ENCODE assay signal across 8 cellular contexts in genomic region chr18:49562481-49563129, GRCh38. TPM values are rescaled to one million over a fixed set of nuclear protein-coding genes. Genes with fewer than 3 reads are reported as not detected.
DNase-seq lines count a peak whose midpoint lies in the region; ATAC-seq and TF ChIP-seq lines count a peak whose summit lies in the region.

No MANE protein-coding gene starts in this region.

- H3K27me3 Mint-ChIP-seq in activated CD4-positive, alpha-beta T cell treated with anti-CD3 and anti-CD28 coated beads, Interleukin-2, amount 10 ng/mL, durations not matched to agents 24 days and 14 days: peaks cover 78% of the 10 kb centered on the region

- ATAC-seq in GM21786 (IDR thresholded peaks at IDR 0.05; ENCODE audit: unreplicated experiment) (no peak), HG02678 (IDR thresholded peaks at IDR 0.05; ENCODE audit: unreplicated experiment) (no peak)

- peaks cover 0 to 9% of the 10 kb centered on the region in 2 donors for H3K4me1 ChIP-seq in breast epithelium
- peaks cover 34 to 61% (median 44%) of the 10 kb centered on the region in 4 donors for H3K4me1 ChIP-seq in stomach

- peaks cover 0 to 21% of the 10 kb centered on the region in 2 donors for H3K27me3 ChIP-seq in breast epithelium
- peaks cover 0 to 50% (median 37%) of the 10 kb centered on the region in 3 donors for H3K27me3 ChIP-seq in stomach

- TF ChIP-seq POLR2A in breast epithelium (IDR thresholded peaks at IDR 0.05): no peak
- TF ChIP-seq POLR2A in stomach (IDR thresholded peaks at IDR 0.05): no peak

- peak overlapping the region; percentile 73 for H3K4me3 Mint-ChIP-seq in activated CD4-positive, alpha-beta T cell treated with anti-CD3 and anti-CD28 coated beads, Interleukin-2, amount 10 ng/mL, durations not matched to agents 24 days and 14 days

- no peaks in the 10 kb centered on the region for H3K9me3 Mint-ChIP-seq in activated CD4-positive, alpha-beta T cell treated with anti-CD3 and anti-CD28 coated beads, Interleukin-2, amount 10 ng/mL, durations not matched to agents 24 days and 14 days

- H3K27ac ChIP-seq in breast epithelium: no peak overlapping the region
- no peak overlapping the region for H3K27ac ChIP-seq in stomach

- H3K4me1 Mint-ChIP-seq in activated CD4-positive, alpha-beta T cell treated with anti-CD3 and anti-CD28 coated beads, Interleukin-2, amount 10 ng/mL, durations not matched to agents 24 days and 14 days: peaks cover 31% of the 10 kb centered on the region

- intact Hi-C loops in activated CD4-positive, alpha-beta T cell treated with anti-CD3 and anti-CD28 coated beads, Interleukin-2, amount 10 ng/mL, durations not matched to agents 24 days and 14 days (cut with micrococcal nuclease): loop anchor here (10.0 kb wide), 1 partner anchor 162 kb away; no protein-coding TSS in a partner anchor
- intact Hi-C loops in breast epithelium (cut with DNase I; ENCODE audit: low total_unique reads): no loop called here
- intact Hi-C loops in stomach (cut with DNase I; ENCODE audit: low total_unique reads): loop anchor here (10.0 kb wide), 1 partner anchor 202 kb away; no protein-coding TSS in a partner anchor

- H3K36me3 Mint-ChIP-seq in activated CD4-positive, alpha-beta T cell treated with anti-CD3 and anti-CD28 coated beads, Interleukin-2, amount 10 ng/mL, durations not matched to agents 24 days and 14 days (ENCODE audit: low read depth): no peaks in the 10 kb centered on the region

- peak overlapping the region in 2 of 3 donors; percentile 47 to 65 for H3K4me3 ChIP-seq in breast epithelium
- H3K4me3 ChIP-seq in stomach: peak overlapping the region; percentile 44 to 52 (median 48)

- no peak for DNase-seq in activated CD4-positive, alpha-beta T cell treated with anti-CD3 and anti-CD28 coated beads, Interleukin-2, amount 10 ng/mL, durations not matched to agents 24 days and 14 days
- no peak for DNase-seq in activated CD4-positive, alpha-beta T cell treated with anti-CD3 and anti-CD28 coated beads for 1 hour
- DNase-seq in breast epithelium (ENCODE audit: low spot score in 2 of 2) (no peak), kidney tubule cell (ENCODE audit: low spot score) (peak; percentile 61), stomach (no peak), NCI-H82 treated with DMSO at 0.1 percent for 48 hours (lab: John Stamatoyannopoulos, UW; ENCODE audit: unreplicated experiment) (no peak)

- H3K9me3 ChIP-seq in breast epithelium (no peaks in the 10 kb centered on the region), stomach (no peaks in the 10 kb centered on the region)

- no peak overlapping the region for H3K27ac Mint-ChIP-seq in activated CD4-positive, alpha-beta T cell treated with anti-CD3 and anti-CD28 coated beads, Interleukin-2, amount 10 ng/mL, durations not matched to agents 24 days and 14 days

- 42 to 56% (median 47%) methylated on average over 9 to 11 of the region's 11 CpGs for WGBS in stomach, 5 donors

- no peak for TF ChIP-seq CTCF in breast epithelium (IDR thresholded peaks at IDR 0.05)
- no peak for TF ChIP-seq CTCF in stomach (IDR thresholded peaks at IDR 0.05)

- TF ChIP-seq EP300 in stomach (IDR thresholded peaks at IDR 0.05): no peak

- H3K36me3 ChIP-seq in breast epithelium: no peaks in the 10 kb centered on the region
- no peaks in the 10 kb centered on the region for H3K36me3 ChIP-seq in stomach

RNA-seq across cellular contexts. Expression of gene LIPG, which starts 0.7 kb away (rescaled TPM):
- 0.57 and 0.82 TPM in 2 replicates for total RNA-seq in activated CD4-positive, alpha-beta T cell treated with anti-CD3 and anti-CD28 coated beads, Interleukin-2, amount 10 ng/mL, durations not matched to agents 24 days and 14 days
- total RNA-seq in breast epithelium (1 to 10 TPM in 1 of 3 donors, under 1 TPM in 2; 0.16 to 1.6 (median 0.44) TPM), stomach (1 to 10 TPM; 2.9 to 6.2 (median 4.0) TPM)
- polyA plus RNA-seq in stomach: 1 to 10 TPM in 2 of 3 donors, under 1 TPM in 1; 0.76 to 2.9 (median 2.5) TPM
